Comparison of ENCODE assay signal across 25 cellular contexts in the genomic region with DNA sequence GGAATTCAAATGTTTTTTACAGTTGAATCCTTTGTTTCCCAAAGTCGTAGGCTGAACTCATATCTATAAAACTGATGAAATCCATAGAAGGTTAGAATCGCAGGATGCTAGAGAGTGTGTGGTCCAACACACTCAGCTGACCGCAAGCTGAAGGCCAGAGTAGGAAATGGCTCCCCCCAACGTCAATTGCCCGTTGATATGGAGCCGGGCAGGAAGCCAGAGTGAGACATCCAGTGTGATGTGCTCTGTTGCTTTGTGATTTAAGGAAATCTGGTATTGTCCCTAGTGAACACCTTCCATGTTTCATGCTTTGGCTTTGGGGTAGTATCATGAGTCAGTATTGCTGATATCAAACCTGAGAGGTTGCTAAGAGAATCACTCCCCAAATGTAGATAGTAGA. TPM values are rescaled to one million over a fixed set of nuclear protein-coding genes. Genes with fewer than 3 reads are reported as not detected.
A peak's percentile ranks its signal among the peaks of the same experiment; 100 is the strongest.
DNase-seq lines count a peak whose midpoint lies in the region; ATAC-seq, FAIRE-seq and TF ChIP-seq lines count a peak whose summit lies in the region.
"Had no signal": no experiment of that assay in that cellular context is flagged by ENCODE, and none has a peak within 500 bp of the region (broad histone marks: within the 10 kb centered on the region; RNA-seq: fewer than 3 reads in every experiment).

No MANE protein-coding gene starts in this region.

- WGBS in heart right ventricle, 2 donors, result 10 to 11% methylated on average over 6 of the region's 6 CpGs

- no peak for FAIRE-seq in urothelium cell line (lab: Jason Lieb, UNC)

- H3K27ac ChIP-seq in heart right ventricle, result no peak overlapping the region
- H3K27ac ChIP-seq: A549, breast epithelium, esophagus squamous epithelium, hepatocyte, upper lobe of left lung, VCaP had no signal

- intact Hi-C loops in Right ventricle myocardium superior (cut with DNase I) (no loop called here), cardiac septum (cut with DNase I) (no loop called here), heart right ventricle (cut with DNase I) (loop anchor here in 2 of 10 donors (5.0 to 10.0 kb wide), 2 partner anchors 567 to 569 kb away; no protein-coding TSS in a partner anchor)

- H3K27me3 ChIP-seq in heart right ventricle, result peaks cover 0 to 33% (median 11%) of the 10 kb centered on the region in 7 donors
- H3K27me3 ChIP-seq: breast epithelium had no signal

- ATAC-seq in Right ventricle myocardium superior (ENCODE audit: poor library complexity) (no peak), heart right ventricle (no peak), GM19023 (IDR thresholded peaks at IDR 0.05; ENCODE audit: unreplicated experiment) (no peak), GM21825 (IDR thresholded peaks at IDR 0.05; ENCODE audit: unreplicated experiment) (no peak)
- ATAC-seq: A549; activated naive CD4-positive, alpha-beta T cell treated with anti-CD3 and anti-CD28 coated beads, Interleukin-2, amount 50 U/mL, for 72 hours had no signal

- DNase-seq in Right ventricle myocardium superior, result peak; percentile 44
- no peak for DNase-seq in cardiac septum (ENCODE audit: low spot score)
- DNase-seq in UCSD-AML1 (lab: John Stamatoyannopoulos, UW; ENCODE audit: unreplicated experiment), result peak; percentile 42
- DNase-seq in heart right ventricle, result peak; percentile 27 to 51
- peak; percentile 33 for DNase-seq in urothelium cell line (ENCODE audit: low spot score)
- no peak for DNase-seq in activated effector memory CD4-positive, alpha-beta T cell treated with anti-CD3 and anti-CD28 coated beads, Interleukin-2, amount 50 U/mL, for 16 hours
- DNase-seq: activated CD4-positive, alpha-beta memory T cell treated with anti-CD3 and anti-CD28 coated beads for 36 hours; activated T-cell treated with anti-CD3 and anti-CD28 coated beads, Interleukin-2, amount 50 U/mL, for 24 hours; DMS79; esophagus squamous epithelium; KG1; kidney glomerular epithelial cell; NCI-H1092 treated with DMSO at 0.1 percent for 48 hours; NCI-H2081 treated with DMSO at 0.1 percent for 48 hours; NCI-H524 treated with DMSO at 0.1 percent for 48 hours; retina; stimulated activated naive CD4-positive, alpha-beta T cell treated with Interleukin-2 at 50 U/mL for 16 hours; upper lobe of left lung had no signal

- H3K4me1 ChIP-seq in heart right ventricle, result peaks cover 0 to 22% (median 11%) of the 10 kb centered on the region in 9 donors
- H3K4me1 ChIP-seq: A549, breast epithelium had no signal

- no peaks in the 10 kb centered on the region for H3K36me3 ChIP-seq in heart right ventricle
- H3K36me3 ChIP-seq: breast epithelium, esophagus squamous epithelium, upper lobe of left lung had no signal

- peak in 3 of 9 donors; percentile 8 to 39 (median 21) for TF ChIP-seq CTCF in heart right ventricle (IDR thresholded peaks at IDR 0.05)

- no peaks in the 10 kb centered on the region for H3K9me3 ChIP-seq in heart right ventricle
- H3K9me3 ChIP-seq: A549, breast epithelium, esophagus squamous epithelium, upper lobe of left lung had no signal

- no peak overlapping the region for H3K4me3 ChIP-seq in heart right ventricle
- H3K4me3 ChIP-seq: A549, breast epithelium, esophagus squamous epithelium, hepatocyte, upper lobe of left lung had no signal

RNA-seq across cellular contexts. Expression of a gene that starts 5.8 kb away (rescaled TPM):
- 3.5 TPM for total RNA-seq in Right ventricle myocardium superior
- total RNA-seq in cardiac septum, result 2.6 TPM
- 1 to 10 TPM; 1.3 to 5.0 (median 2.5) TPM for total RNA-seq in heart right ventricle
- polyA plus RNA-seq in heart right ventricle, result 1 to 10 TPM; 3.0 to 3.2 TPM

Comparison
In these comparisons a context has a peak if more than half of its experiments do, and no peak if none do; other contexts are left out.
1. DNase-seq: peak in Right ventricle myocardium superior (single experiment), UCSD-AML1 (single experiment), heart right ventricle (2 of 2) and urothelium cell line (single experiment); none in cardiac septum (single experiment) and activated effector memory CD4-positive, alpha-beta T cell treated with anti-CD3 and anti-CD28 coated beads, Interleukin-2, amount 50 U/mL, for 16 hours (single experiment).